Comparison of ENCODE assay signal across 1 cellular context in the genomic region with DNA sequence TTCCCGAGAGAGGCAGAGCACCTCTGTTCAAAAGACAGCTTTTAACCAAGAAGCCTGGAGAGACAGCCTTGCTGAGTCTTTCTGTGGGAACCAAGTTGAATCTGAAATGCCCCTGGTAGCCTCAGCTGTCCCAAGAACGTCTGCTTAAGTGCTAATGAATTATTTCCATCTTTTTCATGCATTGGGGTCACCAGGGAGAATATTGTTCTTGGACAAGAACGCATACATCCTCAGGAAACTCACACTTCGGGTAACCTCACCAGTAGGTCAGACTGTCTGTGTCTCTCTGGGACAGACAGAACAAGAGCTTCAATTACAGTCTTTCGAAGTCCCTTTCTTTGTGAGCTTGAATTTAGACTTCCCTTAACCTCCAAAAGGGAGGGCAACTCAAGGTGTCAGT.
TF ChIP-seq lines count a peak whose summit lies in the region.

No MANE protein-coding gene starts in this region.

TF ChIP-seq in endothelial cell of umbilical vein, 7 proteins besides CTCF, POLR2A, EP300 and RAD21:
- no peak for TF ChIP-seq MYC (IDR thresholded peaks at IDR 0.05; ENCODE audit: low read depth, low read length)
- TF ChIP-seq POLR2AphosphoS5 (IDR thresholded peaks at IDR 0.05; ENCODE audit: insufficient read depth, low read depth, low read length) = peak; percentile 48
